Comparison of ENCODE assay signal across 1 cellular context in genomic region chr7:55552320-55553086, GRCh38.
TF ChIP-seq lines count a peak whose summit lies in the region.

No MANE protein-coding gene starts in this region.

TF ChIP-seq in neural cell, 6 proteins besides CTCF, POLR2A, EP300 and RAD21 (continued from another document):
- TF ChIP-seq, protein P1, sequence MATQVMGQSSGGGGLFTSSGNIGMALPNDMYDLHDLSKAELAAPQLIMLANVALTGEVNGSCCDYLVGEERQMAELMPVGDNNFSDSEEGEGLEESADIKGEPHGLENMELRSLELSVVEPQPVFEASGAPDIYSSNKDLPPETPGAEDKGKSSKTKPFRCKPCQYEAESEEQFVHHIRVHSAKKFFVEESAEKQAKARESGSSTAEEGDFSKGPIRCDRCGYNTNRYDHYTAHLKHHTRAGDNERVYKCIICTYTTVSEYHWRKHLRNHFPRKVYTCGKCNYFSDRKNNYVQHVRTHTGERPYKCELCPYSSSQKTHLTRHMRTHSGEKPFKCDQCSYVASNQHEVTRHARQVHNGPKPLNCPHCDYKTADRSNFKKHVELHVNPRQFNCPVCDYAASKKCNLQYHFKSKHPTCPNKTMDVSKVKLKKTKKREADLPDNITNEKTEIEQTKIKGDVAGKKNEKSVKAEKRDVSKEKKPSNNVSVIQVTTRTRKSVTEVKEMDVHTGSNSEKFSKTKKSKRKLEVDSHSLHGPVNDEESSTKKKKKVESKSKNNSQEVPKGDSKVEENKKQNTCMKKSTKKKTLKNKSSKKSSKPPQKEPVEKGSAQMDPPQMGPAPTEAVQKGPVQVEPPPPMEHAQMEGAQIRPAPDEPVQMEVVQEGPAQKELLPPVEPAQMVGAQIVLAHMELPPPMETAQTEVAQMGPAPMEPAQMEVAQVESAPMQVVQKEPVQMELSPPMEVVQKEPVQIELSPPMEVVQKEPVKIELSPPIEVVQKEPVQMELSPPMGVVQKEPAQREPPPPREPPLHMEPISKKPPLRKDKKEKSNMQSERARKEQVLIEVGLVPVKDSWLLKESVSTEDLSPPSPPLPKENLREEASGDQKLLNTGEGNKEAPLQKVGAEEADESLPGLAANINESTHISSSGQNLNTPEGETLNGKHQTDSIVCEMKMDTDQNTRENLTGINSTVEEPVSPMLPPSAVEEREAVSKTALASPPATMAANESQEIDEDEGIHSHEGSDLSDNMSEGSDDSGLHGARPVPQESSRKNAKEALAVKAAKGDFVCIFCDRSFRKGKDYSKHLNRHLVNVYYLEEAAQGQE (IDR thresholded peaks at IDR 0.05; ENCODE audit: borderline replicate concordance) = peak; percentile 75
- TF ChIP-seq SMC3 (conservative IDR thresholded peaks at IDR 0.05; ENCODE audit: poor library complexity) (peak; percentile 13), MXI1 (conservative IDR thresholded peaks at IDR 0.05; ENCODE audit: poor library complexity, severe bottlenecking) (peak; percentile 65)
